ENCODE assay signal across 20 cellular contexts in genomic region chr5:81171769-81172168, GRCh38.
A peak's percentile ranks its signal among the peaks of the same experiment; 100 is the strongest.
DNase-seq lines count a peak whose midpoint lies in the region; ATAC-seq and TF ChIP-seq lines count a peak whose summit lies in the region.
"Had no signal": no experiment of that assay in that cellular context is flagged by ENCODE, and none has a peak within 500 bp of the region (broad histone marks: within the 10 kb centered on the region; RNA-seq: fewer than 3 reads in every experiment).

No MANE protein-coding gene starts in this region.

- CTCF ChIA-PET in GM10248 (lab: Yijun Ruan, JAX), result no interaction called here

- peak; percentile 81 for ATAC-seq in esophagus mucosa
- ATAC-seq in stimulated activated naive CD8-positive, alpha-beta T cell treated with anti-CD3 and anti-CD28 coated beads, Interleukin-15, Interleukin-2, amounts not matched to agents 100 U/mL and 50 U/mL, for 24 hours, result no peak
- ATAC-seq: activated CD8-positive, alpha-beta T cell treated with anti-CD3 and anti-CD28 coated beads for 36 hours; CD8-positive, alpha-beta T cell; left cardiac atrium; WTC11 had no signal

- TF ChIP-seq CTCF in C4-2B (conservative IDR thresholded peaks at IDR 0.05), result no peak
- no peak for TF ChIP-seq CTCF in GM10248 (IDR thresholded peaks at IDR 0.05; ENCODE audit: control extremely low read depth, extremely low read depth, low read depth, missing control alignments)

- DNase-seq in HT-29 (ENCODE audit: low spot score) (peak; percentile 93), NCI-H748 treated with DMSO at 0.1 percent for 48 hours (lab: John Stamatoyannopoulos, UW) (peak; percentile 46), GM10248 (ENCODE audit: extremely low spot score) (no peak)
- no peak for DNase-seq in stimulated activated naive CD8-positive, alpha-beta T cell treated with anti-CD3 and anti-CD28 coated beads, Interleukin-15, Interleukin-2, amounts not matched to agents 100 U/mL and 50 U/mL, for 24 hours
- DNase-seq in effector CD8-positive, alpha-beta T cell (lab: John Stamatoyannopoulos, UW), result no peak
- DNase-seq: activated CD8-positive, alpha-beta T cell treated with anti-CD3 and anti-CD28 coated beads for 36 hours; activated naive CD4-positive, alpha-beta T cell treated with Interleukin-2 at 50 U/mL for 16 hours; activated T-cell treated with anti-CD3 and anti-CD28 coated beads, Interleukin-2, amount 50 U/mL, for 24 hours; anterior cingulate cortex; CD8-positive, alpha-beta T cell; effector memory CD4-positive, alpha-beta T cell; left cardiac atrium; MV-4-11; NCI-H526 treated with DMSO at 0.1 percent for 48 hours; nephron progenitor cell; testis had no signal

- peak overlapping the region; percentile 31; the same call in 1 of the 2 replicates for H3K27ac ChIP-seq in C4-2B
- H3K27ac ChIP-seq: SK-N-MC, testis had no signal

- POLR2A ChIA-PET in GM10248 (lab: Yijun Ruan, JAX), result no interaction called here

Comparison
In these comparisons a context has a peak if more than half of its experiments do, and no peak if none do; other contexts are left out.
1. DNase-seq: peak in HT-29 (single experiment) and NCI-H748 treated with DMSO at 0.1 percent for 48 hours (single experiment); none in stimulated activated naive CD8-positive, alpha-beta T cell treated with anti-CD3 and anti-CD28 coated beads, Interleukin-15, Interleukin-2, amounts not matched to agents 100 U/mL and 50 U/mL, for 24 hours (single experiment), effector CD8-positive, alpha-beta T cell (single experiment) and GM10248 (single experiment).